In the genomic region with DNA sequence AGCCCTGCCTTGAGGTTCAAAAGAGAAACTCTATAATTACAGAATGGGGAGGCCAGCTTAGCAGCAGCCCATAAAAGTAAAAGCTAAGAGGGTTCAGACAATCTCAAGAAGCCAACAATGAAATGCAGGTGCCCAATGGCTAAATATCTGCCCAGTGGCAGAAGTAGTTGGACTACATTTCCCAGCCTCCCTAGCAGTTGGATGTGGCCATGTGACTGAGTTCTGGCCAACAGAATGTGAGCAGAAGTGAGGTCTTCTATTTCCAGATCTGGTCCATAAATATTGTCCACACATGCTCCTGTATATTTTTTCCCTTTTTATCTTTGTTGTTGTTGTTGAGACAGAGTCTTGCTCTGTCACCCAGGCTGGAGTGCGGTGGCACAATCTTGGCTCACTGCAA, we compare ENCODE assay signal across 18 cellular contexts.
DNase-seq lines count a peak whose midpoint lies in the region; ATAC-seq and TF ChIP-seq lines count a peak whose summit lies in the region.
"Had no signal": no experiment of that assay in that cellular context is flagged by ENCODE, and none has a peak within 500 bp of the region (broad histone marks: within the 10 kb centered on the region; RNA-seq: fewer than 3 reads in every experiment).

No MANE protein-coding gene starts in this region.

- no peak overlapping the region for H3K4me3 ChIP-seq in HCT116 (replicated peaks in 1 of 2; ENCODE audit: low read depth in 1 of 2, low read length in 2 of 2)
- H3K4me3 ChIP-seq: PC-9, SK-N-MC had no signal

- H3K4me1 ChIP-seq in HCT116 (ENCODE audit: control insufficient read depth in 1 of 2, insufficient read depth in 2 of 2, low read length in 2 of 2), result no peaks in the 10 kb centered on the region

- H3K36me3 Mint-ChIP-seq in activated T-helper 1 cell treated with anti-CD3 and anti-CD28 coated beads, Interleukin-12 subunit alpha, Interleukin-12 subunit beta, Interleukin-2, Interleukin-4 antibody, amounts not matched to agents 30 ng/mL and 10 ng/mL and 1 ng/mL, durations not matched to agents 14 hours and 24 hours and 36 hours (ENCODE audit: low read depth), result no peaks in the 10 kb centered on the region

- H3K4me2 ChIP-seq in HCT116 (ENCODE audit: low read length), result no peak overlapping the region
- H3K4me2 ChIP-seq: PC-9 had no signal

- no peaks in the 10 kb centered on the region for H3K9me3 Mint-ChIP-seq in activated T-helper 1 cell treated with anti-CD3 and anti-CD28 coated beads, Interleukin-12 subunit alpha, Interleukin-12 subunit beta, Interleukin-2, Interleukin-4 antibody, amounts not matched to agents 30 ng/mL and 10 ng/mL and 1 ng/mL, durations not matched to agents 14 hours and 24 hours and 36 hours
- H3K9me3 Mint-ChIP-seq: T-helper 1 cell treated with Interleukin-12 subunit alpha and Interleukin-12 subunit beta and Interleukin-4 antibody, amounts not matched to agents 30 μg/mL and 1 μg/mL, for 36 hours had no signal

- CTCF ChIA-PET in HCT116 (lab: Charles Lee), result no interaction called here

- in situ Hi-C loops in SK-MEL-5 (cut with HindIII; ENCODE audit: low pct_unique_long_range_greater_than_20kb, low sequenced_read_pairs), result no loop called here

- TF ChIP-seq POLR2A in HCT116 (IDR thresholded peaks at IDR 0.05; ENCODE audit: borderline replicate concordance, extremely low read depth, insufficient read depth, insufficient read length), result no peak

- no peaks in the 10 kb centered on the region for H3K9me3 ChIP-seq in HCT116 (ENCODE audit: control insufficient read depth in 1 of 2, insufficient read depth in 1 of 2, low read depth in 1 of 2, low read length in 2 of 2)

- 0 out of 2 replicates have a peak, but pooled peaks have one; percentile 58 for ATAC-seq in HCT116

- DNase-seq in DMS153 treated with DMSO at 0.1 percent for 48 hours (lab: John Stamatoyannopoulos, UW; ENCODE audit: unreplicated experiment) (peak; percentile 0), DMS153 (lab: John Stamatoyannopoulos, UW) (no peak), HCT116 (ENCODE audit: low read depth, low spot score) (no peak), SK-MEL-5 (ENCODE audit: low read depth, low spot score) (peak; percentile 0), dermis blood vessel endothelial cell (peak; percentile 0), NCI-H1048 (lab: John Stamatoyannopoulos, UW) (no peak), NOMO-1 (lab: John Stamatoyannopoulos, UW; ENCODE audit: unreplicated experiment in 2 of 2) (no peak)
- DNase-seq in activated T-helper 1 cell treated with anti-CD3 and anti-CD28 coated beads, Interleukin-12 subunit alpha, Interleukin-12 subunit beta, Interleukin-2, Interleukin-4 antibody, amounts not matched to agents 30 ng/mL and 10 ng/mL and 1 ng/mL, durations not matched to agents 14 hours and 24 hours and 36 hours (ENCODE audit: low spot score), result no peak
- DNase-seq: 8988T, DND-41, H7, NCI-H146, NCI-H2081 treated with DMSO at 0.1 percent for 48 hours, NCI-H446 treated with DMSO at 0.1 percent for 48 hours, PC-9 had no signal

- RAD21 ChIA-PET in HCT116 (lab: Charles Lee; ENCODE audit: low non-redundant PET in 1 of 2, low total read pairs in 2 of 2, uncharacterized antibody in 2 of 2, unreplicated experiment in 2 of 2), result interaction anchor here in 1 of 2 experiments (0.6 kb wide), 1 partner anchor 126 kb away, joined by 3 read pairs; no protein-coding TSS in a partner anchor

- TF ChIP-seq CTCF in HCT116 (IDR thresholded peaks at IDR 0.05 in 2 of 3, conservative IDR thresholded peaks at IDR 0.05 in 1 of 3; ENCODE audit: borderline replicate concordance in 1 of 3, insufficient read depth in 1 of 3, low read depth in 2 of 3, low read length in 2 of 3), result no peak

- no peaks in the 10 kb centered on the region for H3K79me2 ChIP-seq in HCT116 (ENCODE audit: insufficient read depth, low read length)

- no peak overlapping the region for H3K4me3 Mint-ChIP-seq in activated T-helper 1 cell treated with anti-CD3 and anti-CD28 coated beads, Interleukin-12 subunit alpha, Interleukin-12 subunit beta, Interleukin-2, Interleukin-4 antibody, amounts not matched to agents 30 ng/mL and 10 ng/mL and 1 ng/mL, durations not matched to agents 14 hours and 24 hours and 36 hours
- H3K4me3 Mint-ChIP-seq: T-helper 1 cell treated with Interleukin-12 subunit alpha and Interleukin-12 subunit beta and Interleukin-4 antibody, amounts not matched to agents 30 μg/mL and 1 μg/mL, for 36 hours had no signal

- BruUV-seq in HCT116 (replicated peaks; lab: Mats Ljungman, UMichigan), result no TSS peak

- H3K27me3 Mint-ChIP-seq in activated T-helper 1 cell treated with anti-CD3 and anti-CD28 coated beads, Interleukin-12 subunit alpha, Interleukin-12 subunit beta, Interleukin-2, Interleukin-4 antibody, amounts not matched to agents 30 ng/mL and 10 ng/mL and 1 ng/mL, durations not matched to agents 14 hours and 24 hours and 36 hours (ENCODE audit: insufficient read depth), result no peaks in the 10 kb centered on the region

- no peak overlapping the region for H2AFZ ChIP-seq in HCT116 (ENCODE audit: low read depth, low read length, poor library complexity, severe bottlenecking)
- H2AFZ ChIP-seq: PC-9 had no signal

- POLR2A ChIA-PET in HCT116 (lab: Charles Lee), result no interaction called here

- no peak overlapping the region for H3K9ac ChIP-seq in HCT116 (ENCODE audit: low read length)

- H4K20me1 ChIP-seq in HCT116 (ENCODE audit: insufficient read depth), result no peaks in the 10 kb centered on the region

- no peak overlapping the region for H3K27ac ChIP-seq in HCT116 (ENCODE audit: low read depth, low read length)
- H3K27ac ChIP-seq: C4-2B, PC-9, SK-N-MC had no signal

- H3K36me3 ChIP-seq in HCT116 (ENCODE audit: control insufficient read depth in 1 of 2, insufficient read depth in 2 of 2, low read length in 2 of 2), result no peaks in the 10 kb centered on the region

- no peaks in the 10 kb centered on the region for H3K27me3 ChIP-seq in HCT116 (ENCODE audit: insufficient read depth, low read length)

- no peaks in the 10 kb centered on the region for H3K9me2 ChIP-seq in HCT116 (ENCODE audit: insufficient read depth)

- TF ChIP-seq RAD21 in HCT116 (IDR thresholded peaks at IDR 0.05; ENCODE audit: low read depth), result no peak

- intact Hi-C loops in HCT116 (cut with micrococcal nuclease), result no loop called here
- intact Hi-C loops in activated T-helper 1 cell treated with anti-CD3 and anti-CD28 coated beads, Interleukin-12 subunit alpha, Interleukin-12 subunit beta, Interleukin-2, Interleukin-4 antibody, amounts not matched to agents 30 ng/mL and 10 ng/mL and 1 ng/mL, durations not matched to agents 14 hours and 24 hours and 36 hours (cut with micrococcal nuclease), result no loop called here

- no peak overlapping the region for H3K27ac Mint-ChIP-seq in activated T-helper 1 cell treated with anti-CD3 and anti-CD28 coated beads, Interleukin-12 subunit alpha, Interleukin-12 subunit beta, Interleukin-2, Interleukin-4 antibody, amounts not matched to agents 30 ng/mL and 10 ng/mL and 1 ng/mL, durations not matched to agents 14 hours and 24 hours and 36 hours
- H3K27ac Mint-ChIP-seq: T-helper 1 cell treated with Interleukin-12 subunit alpha and Interleukin-12 subunit beta and Interleukin-4 antibody, amounts not matched to agents 30 μg/mL and 1 μg/mL, for 36 hours had no signal

- no peaks in the 10 kb centered on the region for H3K4me1 Mint-ChIP-seq in activated T-helper 1 cell treated with anti-CD3 and anti-CD28 coated beads, Interleukin-12 subunit alpha, Interleukin-12 subunit beta, Interleukin-2, Interleukin-4 antibody, amounts not matched to agents 30 ng/mL and 10 ng/mL and 1 ng/mL, durations not matched to agents 14 hours and 24 hours and 36 hours (ENCODE audit: low read depth)

TF ChIP-seq in HCT116, 20 proteins besides CTCF, POLR2A, EP300 and RAD21 (continues in another document):
- TF ChIP-seq CBX3 (IDR thresholded peaks at IDR 0.05; ENCODE audit: low read depth) (no peak), SIN3A (IDR thresholded peaks at IDR 0.05; ENCODE audit: low read depth) (no peak), ATF3 (IDR thresholded peaks at IDR 0.05) (no peak), JUND (IDR thresholded peaks at IDR 0.05) (no peak), SP1 (IDR thresholded peaks at IDR 0.05; ENCODE audit: low read depth) (no peak), CEBPB (IDR thresholded peaks at IDR 0.05; ENCODE audit: low read depth) (no peak), POLR2AphosphoS5 (IDR thresholded peaks at IDR 0.05; ENCODE audit: low read depth, low read length) (no peak), EGR1 (IDR thresholded peaks at IDR 0.05; ENCODE audit: low read depth) (no peak), REST (IDR thresholded peaks at IDR 0.05; ENCODE audit: low read depth) (no peak), EZH2 (IDR thresholded peaks at IDR 0.05) (no peak)
- TF ChIP-seq, protein P1, sequence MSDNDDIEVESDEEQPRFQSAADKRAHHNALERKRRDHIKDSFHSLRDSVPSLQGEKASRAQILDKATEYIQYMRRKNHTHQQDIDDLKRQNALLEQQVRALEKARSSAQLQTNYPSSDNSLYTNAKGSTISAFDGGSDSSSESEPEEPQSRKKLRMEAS (IDR thresholded peaks at IDR 0.05), result no peak

Comparison
In these comparisons a context has a peak if more than half of its experiments do, and no peak if none do; other contexts are left out.
1. DNase-seq: peak in DMS153 treated with DMSO at 0.1 percent for 48 hours (single experiment), SK-MEL-5 (single experiment) and dermis blood vessel endothelial cell (single experiment); none in DMS153 (single experiment), HCT116 (single experiment), NCI-H1048 (single experiment), NOMO-1 (0 of 2) and activated T-helper 1 cell treated with anti-CD3 and anti-CD28 coated beads, Interleukin-12 subunit alpha, Interleukin-12 subunit beta, Interleukin-2, Interleukin-4 antibody, amounts not matched to agents 30 ng/mL and 10 ng/mL and 1 ng/mL, durations not matched to agents 14 hours and 24 hours and 36 hours (single experiment).